2 cellular contexts compared by ENCODE assay signal in genomic region chr19:17292301-17293074, GRCh38.
TF ChIP-seq lines count a peak whose summit lies in the region.

No MANE protein-coding gene starts in this region.

TF ChIP-seq in Ishikawa, 13 proteins besides CTCF, POLR2A, EP300 and RAD21:
- peak; percentile 3; the same call in 1 of the 2 replicates for TF ChIP-seq USF1 (IDR thresholded peaks at IDR 0.05)
- TF ChIP-seq YY1 (IDR thresholded peaks at IDR 0.05; ENCODE audit: low read depth), result peak; percentile 55
- TF ChIP-seq CREB1 (IDR thresholded peaks at IDR 0.05; ENCODE audit: low read depth), result no peak
- TF ChIP-seq, protein P1, sequence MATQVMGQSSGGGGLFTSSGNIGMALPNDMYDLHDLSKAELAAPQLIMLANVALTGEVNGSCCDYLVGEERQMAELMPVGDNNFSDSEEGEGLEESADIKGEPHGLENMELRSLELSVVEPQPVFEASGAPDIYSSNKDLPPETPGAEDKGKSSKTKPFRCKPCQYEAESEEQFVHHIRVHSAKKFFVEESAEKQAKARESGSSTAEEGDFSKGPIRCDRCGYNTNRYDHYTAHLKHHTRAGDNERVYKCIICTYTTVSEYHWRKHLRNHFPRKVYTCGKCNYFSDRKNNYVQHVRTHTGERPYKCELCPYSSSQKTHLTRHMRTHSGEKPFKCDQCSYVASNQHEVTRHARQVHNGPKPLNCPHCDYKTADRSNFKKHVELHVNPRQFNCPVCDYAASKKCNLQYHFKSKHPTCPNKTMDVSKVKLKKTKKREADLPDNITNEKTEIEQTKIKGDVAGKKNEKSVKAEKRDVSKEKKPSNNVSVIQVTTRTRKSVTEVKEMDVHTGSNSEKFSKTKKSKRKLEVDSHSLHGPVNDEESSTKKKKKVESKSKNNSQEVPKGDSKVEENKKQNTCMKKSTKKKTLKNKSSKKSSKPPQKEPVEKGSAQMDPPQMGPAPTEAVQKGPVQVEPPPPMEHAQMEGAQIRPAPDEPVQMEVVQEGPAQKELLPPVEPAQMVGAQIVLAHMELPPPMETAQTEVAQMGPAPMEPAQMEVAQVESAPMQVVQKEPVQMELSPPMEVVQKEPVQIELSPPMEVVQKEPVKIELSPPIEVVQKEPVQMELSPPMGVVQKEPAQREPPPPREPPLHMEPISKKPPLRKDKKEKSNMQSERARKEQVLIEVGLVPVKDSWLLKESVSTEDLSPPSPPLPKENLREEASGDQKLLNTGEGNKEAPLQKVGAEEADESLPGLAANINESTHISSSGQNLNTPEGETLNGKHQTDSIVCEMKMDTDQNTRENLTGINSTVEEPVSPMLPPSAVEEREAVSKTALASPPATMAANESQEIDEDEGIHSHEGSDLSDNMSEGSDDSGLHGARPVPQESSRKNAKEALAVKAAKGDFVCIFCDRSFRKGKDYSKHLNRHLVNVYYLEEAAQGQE (IDR thresholded peaks at IDR 0.05; ENCODE audit: low read depth), result no peak
- peak; percentile 21; the same call in 1 of the 2 replicates for TF ChIP-seq NFIC (IDR thresholded peaks at IDR 0.05)
- no peak for TF ChIP-seq FOXM1 (IDR thresholded peaks at IDR 0.05; ENCODE audit: borderline replicate concordance, low read depth)
- TF ChIP-seq TAF1 (IDR thresholded peaks at IDR 0.05; ENCODE audit: low read depth), result peak; percentile 63; the same call in 1 of the 2 replicates
- TF ChIP-seq TEAD4 (IDR thresholded peaks at IDR 0.05), result peak; percentile 59
- no peak for TF ChIP-seq CEBPB (IDR thresholded peaks at IDR 0.05)
- TF ChIP-seq, protein P2, sequence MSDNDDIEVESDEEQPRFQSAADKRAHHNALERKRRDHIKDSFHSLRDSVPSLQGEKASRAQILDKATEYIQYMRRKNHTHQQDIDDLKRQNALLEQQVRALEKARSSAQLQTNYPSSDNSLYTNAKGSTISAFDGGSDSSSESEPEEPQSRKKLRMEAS (IDR thresholded peaks at IDR 0.05), result peak; percentile 92
- TF ChIP-seq ZBTB7A (IDR thresholded peaks at IDR 0.05; ENCODE audit: low read depth), result peak; percentile 84
- no peak for TF ChIP-seq EGR1 (IDR thresholded peaks at IDR 0.05)
- TF ChIP-seq TCF12 (IDR thresholded peaks at IDR 0.05; ENCODE audit: low read depth), result peak; percentile 34; the same call in 1 of the 2 replicates

TF ChIP-seq in GM12878, 131 proteins besides CTCF, POLR2A, EP300 and RAD21 (continues in another document):
- no peak for TF ChIP-seq JUNB (IDR thresholded peaks at IDR 0.05)
- TF ChIP-seq POLR2AphosphoS2 (IDR thresholded peaks at IDR 0.05; ENCODE audit: low read depth, low read length), result 0 out of 2 replicates have a peak, but pooled peaks have one; percentile 56
- TF ChIP-seq ZNF274 (IDR thresholded peaks at IDR 0.05; ENCODE audit: insufficient read depth, insufficient read length), result no peak
- TF ChIP-seq BACH1 (IDR thresholded peaks at IDR 0.05; ENCODE audit: borderline replicate concordance), result no peak
- TF ChIP-seq TCF3 (IDR thresholded peaks at IDR 0.05; ENCODE audit: borderline replicate concordance, insufficient read depth, low read depth, low read length), result no peak
- TF ChIP-seq CREM (IDR thresholded peaks at IDR 0.05; ENCODE audit: low read depth), result 0 out of 2 replicates have a peak, but pooled peaks have one; percentile 15
- no peak for TF ChIP-seq IRF3 (IDR thresholded peaks at IDR 0.05)
- peak; percentile 36; the same call in 1 of the 2 replicates for TF ChIP-seq GATAD2B (conservative IDR thresholded peaks at IDR 0.05; ENCODE audit: low read depth)
- TF ChIP-seq SMC3 (IDR thresholded peaks at IDR 0.05; ENCODE audit: borderline replicate concordance, low read length), result peak; percentile 60; the same call in 1 of the 2 replicates
- 0 out of 3 replicates have a peak, but pooled peaks have one; percentile 6 for TF ChIP-seq POU2F2 (IDR thresholded peaks at IDR 0.05; ENCODE audit: borderline replicate concordance, low read depth, low read length)
- no peak for TF ChIP-seq SIX5 (IDR thresholded peaks at IDR 0.05; ENCODE audit: low read depth, low read length, severe bottlenecking)
- peak; percentile 70; the same call in 1 of the 2 replicates for TF ChIP-seq YY1 (IDR thresholded peaks at IDR 0.05; ENCODE audit: low read depth, low read length)
- TF ChIP-seq, protein P2 (IDR thresholded peaks at IDR 0.05; ENCODE audit: low read depth, low read length), result peak; percentile 41; the same call in 1 of the 2 replicates
- peak; percentile 41; the same call in 1 of the 2 replicates for TF ChIP-seq POLR2AphosphoS5 (IDR thresholded peaks at IDR 0.05; ENCODE audit: low read length)
- peak; percentile 47 for TF ChIP-seq KLF5 (IDR thresholded peaks at IDR 0.05; ENCODE audit: partially characterized antibody)
- TF ChIP-seq, protein P3, sequence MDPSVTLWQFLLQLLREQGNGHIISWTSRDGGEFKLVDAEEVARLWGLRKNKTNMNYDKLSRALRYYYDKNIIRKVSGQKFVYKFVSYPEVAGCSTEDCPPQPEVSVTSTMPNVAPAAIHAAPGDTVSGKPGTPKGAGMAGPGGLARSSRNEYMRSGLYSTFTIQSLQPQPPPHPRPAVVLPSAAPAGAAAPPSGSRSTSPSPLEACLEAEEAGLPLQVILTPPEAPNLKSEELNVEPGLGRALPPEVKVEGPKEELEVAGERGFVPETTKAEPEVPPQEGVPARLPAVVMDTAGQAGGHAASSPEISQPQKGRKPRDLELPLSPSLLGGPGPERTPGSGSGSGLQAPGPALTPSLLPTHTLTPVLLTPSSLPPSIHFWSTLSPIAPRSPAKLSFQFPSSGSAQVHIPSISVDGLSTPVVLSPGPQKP (IDR thresholded peaks at IDR 0.05; ENCODE audit: low read depth, low read length), result no peak
- no peak for TF ChIP-seq ZNF24 (IDR thresholded peaks at IDR 0.05)
- TF ChIP-seq FOXK2 (IDR thresholded peaks at IDR 0.05), result no peak
- no peak for TF ChIP-seq ATF7 (IDR thresholded peaks at IDR 0.05; ENCODE audit: low read depth)
- no peak for TF ChIP-seq NFYA (IDR thresholded peaks at IDR 0.05; ENCODE audit: borderline replicate concordance, low read depth, low read length)
- 0 out of 4 replicates have a peak, but pooled peaks of 1 of the 2 experiments have one; percentile 6 for TF ChIP-seq BHLHE40 (IDR thresholded peaks at IDR 0.05; ENCODE audit: borderline replicate concordance in 1 of 2, low read depth in 2 of 2, low read length in 1 of 2)
- TF ChIP-seq NRF1 (conservative IDR thresholded peaks at IDR 0.05; ENCODE audit: low read depth, low read length), result peak; percentile 20; the same call in 1 of the 2 replicates
- TF ChIP-seq RELB (IDR thresholded peaks at IDR 0.05; ENCODE audit: low read depth), result no peak
- TF ChIP-seq SRF (IDR thresholded peaks at IDR 0.05; ENCODE audit: low read depth in 2 of 2, low read length in 2 of 2), result no peak
- TF ChIP-seq SREBF2 (IDR thresholded peaks at IDR 0.05; ENCODE audit: low read length), result no peak
- TF ChIP-seq TAF1 (IDR thresholded peaks at IDR 0.05; ENCODE audit: borderline replicate concordance, low read depth, low read length), result 0 out of 2 replicates have a peak, but pooled peaks have one; percentile 9
- TF ChIP-seq NKRF (conservative IDR thresholded peaks at IDR 0.05), result 0 out of 2 replicates have a peak, but pooled peaks have one; percentile 32
- peak; percentile 77 for TF ChIP-seq MXI1 (IDR thresholded peaks at IDR 0.05; ENCODE audit: low read depth, low read length)
- no peak for TF ChIP-seq STAT3 (IDR thresholded peaks at IDR 0.05; ENCODE audit: low read depth, low read length)
- TF ChIP-seq TARDBP (IDR thresholded peaks at IDR 0.05; ENCODE audit: borderline replicate concordance), result peak; percentile 35; the same call in 1 of the 2 replicates
- TF ChIP-seq KDM1A (IDR thresholded peaks at IDR 0.05; ENCODE audit: borderline replicate concordance), result no peak
- peak; percentile 77; the same call in 1 of the 2 replicates for TF ChIP-seq LARP7 (IDR thresholded peaks at IDR 0.05)
- TF ChIP-seq MEF2A (IDR thresholded peaks at IDR 0.05; ENCODE audit: insufficient read depth, low read depth, low read length), result no peak
- TF ChIP-seq HDGF (IDR thresholded peaks at IDR 0.05), result peak; percentile 30; the same call in 1 of the 2 replicates
- TF ChIP-seq, protein P4, sequence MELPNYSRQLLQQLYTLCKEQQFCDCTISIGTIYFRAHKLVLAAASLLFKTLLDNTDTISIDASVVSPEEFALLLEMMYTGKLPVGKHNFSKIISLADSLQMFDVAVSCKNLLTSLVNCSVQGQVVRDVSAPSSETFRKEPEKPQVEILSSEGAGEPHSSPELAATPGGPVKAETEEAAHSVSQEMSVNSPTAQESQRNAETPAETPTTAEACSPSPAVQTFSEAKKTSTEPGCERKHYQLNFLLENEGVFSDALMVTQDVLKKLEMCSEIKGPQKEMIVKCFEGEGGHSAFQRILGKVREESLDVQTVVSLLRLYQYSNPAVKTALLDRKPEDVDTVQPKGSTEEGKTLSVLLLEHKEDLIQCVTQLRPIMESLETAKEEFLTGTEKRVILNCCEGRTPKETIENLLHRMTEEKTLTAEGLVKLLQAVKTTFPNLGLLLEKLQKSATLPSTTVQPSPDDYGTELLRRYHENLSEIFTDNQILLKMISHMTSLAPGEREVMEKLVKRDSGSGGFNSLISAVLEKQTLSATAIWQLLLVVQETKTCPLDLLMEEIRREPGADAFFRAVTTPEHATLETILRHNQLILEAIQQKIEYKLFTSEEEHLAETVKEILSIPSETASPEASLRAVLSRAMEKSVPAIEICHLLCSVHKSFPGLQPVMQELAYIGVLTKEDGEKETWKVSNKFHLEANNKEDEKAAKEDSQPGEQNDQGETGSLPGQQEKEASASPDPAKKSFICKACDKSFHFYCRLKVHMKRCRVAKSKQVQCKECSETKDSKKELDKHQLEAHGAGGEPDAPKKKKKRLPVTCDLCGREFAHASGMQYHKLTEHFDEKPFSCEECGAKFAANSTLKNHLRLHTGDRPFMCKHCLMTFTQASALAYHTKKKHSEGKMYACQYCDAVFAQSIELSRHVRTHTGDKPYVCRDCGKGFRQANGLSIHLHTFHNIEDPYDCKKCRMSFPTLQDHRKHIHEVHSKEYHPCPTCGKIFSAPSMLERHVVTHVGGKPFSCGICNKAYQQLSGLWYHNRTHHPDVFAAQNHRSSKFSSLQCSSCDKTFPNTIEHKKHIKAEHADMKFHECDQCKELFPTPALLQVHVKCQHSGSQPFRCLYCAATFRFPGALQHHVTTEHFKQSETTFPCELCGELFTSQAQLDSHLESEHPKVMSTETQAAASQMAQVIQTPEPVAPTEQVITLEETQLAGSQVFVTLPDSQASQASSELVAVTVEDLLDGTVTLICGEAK (IDR thresholded peaks at IDR 0.05; ENCODE audit: borderline replicate concordance), result no peak
- no peak for TF ChIP-seq CHD4 (IDR thresholded peaks at IDR 0.05)
- TF ChIP-seq, protein P1 (IDR thresholded peaks at IDR 0.05; ENCODE audit: low read depth, low read length), result no peak
- peak; percentile 58 for TF ChIP-seq IKZF1 (conservative IDR thresholded peaks at IDR 0.05)
- TF ChIP-seq SIN3A (IDR thresholded peaks at IDR 0.05; ENCODE audit: low read depth, low read length), result no peak
